In the genomic region with DNA sequence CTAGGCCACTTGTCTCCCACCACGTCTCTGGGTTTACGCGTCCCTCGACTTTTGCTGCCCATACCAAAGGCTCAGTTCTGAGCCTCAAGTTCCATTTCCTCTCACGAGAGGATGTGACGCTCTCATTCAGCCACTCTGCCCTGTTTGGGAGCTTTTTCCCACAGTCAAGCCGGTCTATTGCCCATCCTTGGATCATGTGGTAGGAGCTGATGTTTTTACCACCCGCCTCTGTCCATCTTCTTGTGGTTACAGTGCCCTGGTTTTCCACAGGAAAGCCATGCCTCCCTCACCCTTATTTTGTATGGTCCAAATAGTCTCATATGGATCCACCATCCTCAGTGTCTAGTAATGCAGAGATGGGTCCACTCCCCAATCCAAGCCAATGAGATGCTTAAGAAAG, we compare ENCODE assay signal across 27 cellular contexts.
"Had no signal": no experiment of that assay in that cellular context is flagged by ENCODE, and none has a peak within 500 bp of the region (broad histone marks: within the 10 kb centered on the region; RNA-seq: fewer than 3 reads in every experiment).

No MANE protein-coding gene starts in this region.

- H3K36me3 Mint-ChIP-seq: activated naive CD8-positive, alpha-beta T cell had no signal

- H3K27ac ChIP-seq: cardiac muscle cell, colonic mucosa, heart left ventricle had no signal

- H3K9me3 ChIP-seq: colonic mucosa, heart left ventricle had no signal

- H3K9me3 Mint-ChIP-seq: activated T-cell treated with anti-CD3 and anti-CD28 coated beads, Interleukin-2, amount 50 U/mL, for 24 hours had no signal

- ATAC-seq: activated T-cell treated with anti-CD3 and anti-CD28 coated beads, Interleukin-2, amount 50 U/mL, for 72 hours; esophagus mucosa; heart left ventricle; WTC11 had no signal

- H3K27me3 ChIP-seq: cardiac muscle cell, colonic mucosa, heart left ventricle had no signal

- H3K27ac Mint-ChIP-seq: activated CD4-positive, alpha-beta memory T cell treated with anti-CD3 and anti-CD28 coated beads, Interleukin-2, amount 10 ng/mL, durations not matched to agents 7 days and 5 days; activated CD4-positive, alpha-beta T cell treated with anti-CD3 and anti-CD28 coated beads, Interleukin-2, amount 10 ng/mL, durations not matched to agents 7 days and 5 days; activated naive CD8-positive, alpha-beta T cell; activated T-cell treated with anti-CD3 and anti-CD28 coated beads, Interleukin-2, amount 50 U/mL, for 24 hours; activated T-cell treated with anti-CD3 and anti-CD28 coated beads, Interleukin-2, amount 50 U/mL, for 72 hours; endodermal cell; WTC11 had no signal

- DNase-seq: activated CD4-positive, alpha-beta memory T cell treated with anti-CD3 and anti-CD28 coated beads, Interleukin-2, amount 10 ng/mL, durations not matched to agents 7 days and 5 days; activated CD4-positive, alpha-beta T cell treated with anti-CD3 and anti-CD28 coated beads for 1 hour; activated CD4-positive, alpha-beta T cell treated with anti-CD3 and anti-CD28 coated beads for 4 hours; activated CD4-positive, alpha-beta T cell treated with anti-CD3 and anti-CD28 coated beads, Interleukin-2, amount 10 ng/mL, durations not matched to agents 7 days and 5 days; activated CD4-positive, alpha-beta T cell treated with anti-CD3 and anti-CD28 coated beads, Interleukin-2, amount 50 U/mL, for 4 hours; activated CD8-positive, alpha-beta memory T cell treated with anti-CD3 and anti-CD28 coated beads, Interleukin-2, amount 50 U/mL, for 48 hours; activated effector memory CD4-positive, alpha-beta T cell treated with Interleukin-2 at 50 U/mL for 16 hours; activated gamma-delta T cell treated with Interleukin-2 at 50 U/mL for 16 hours; activated naive CD4-positive, alpha-beta T cell treated with anti-CD3 and anti-CD28 coated beads, Interleukin-2, amount 50 U/mL, for 16 hours; activated naive CD4-positive, alpha-beta T cell treated with Interleukin-2 at 50 U/mL for 16 hours; activated T-cell treated with anti-CD3 and anti-CD28 coated beads for 4 hours; activated T-cell treated with anti-CD3 and anti-CD28 coated beads, Interleukin-2, amount 50 U/mL, for 24 hours; activated T-cell treated with anti-CD3 and anti-CD28 coated beads, Interleukin-2, amount 50 U/mL, for 72 hours; amniotic stem cell; anterior cingulate cortex; central memory CD4-positive, alpha-beta T cell; cerebellar nuclear complex; colonic mucosa; effector memory CD4-positive, alpha-beta T cell; endodermal cell; foreskin fibroblast; heart left ventricle; T-helper 2 cell had no signal

- H3K4me3 Mint-ChIP-seq: activated CD4-positive, alpha-beta memory T cell treated with anti-CD3 and anti-CD28 coated beads, Interleukin-2, amount 10 ng/mL, durations not matched to agents 7 days and 5 days; activated CD4-positive, alpha-beta T cell treated with anti-CD3 and anti-CD28 coated beads, Interleukin-2, amount 10 ng/mL, durations not matched to agents 7 days and 5 days; activated naive CD8-positive, alpha-beta T cell; activated T-cell treated with anti-CD3 and anti-CD28 coated beads, Interleukin-2, amount 50 U/mL, for 24 hours; activated T-cell treated with anti-CD3 and anti-CD28 coated beads, Interleukin-2, amount 50 U/mL, for 72 hours; endodermal cell; WTC11 had no signal

- H3K36me3 ChIP-seq: cardiac muscle cell, colonic mucosa, heart left ventricle had no signal

- H3K27me3 Mint-ChIP-seq: activated CD4-positive, alpha-beta memory T cell treated with anti-CD3 and anti-CD28 coated beads, Interleukin-2, amount 10 ng/mL, durations not matched to agents 7 days and 5 days; activated CD4-positive, alpha-beta T cell treated with anti-CD3 and anti-CD28 coated beads, Interleukin-2, amount 10 ng/mL, durations not matched to agents 7 days and 5 days; activated naive CD8-positive, alpha-beta T cell; activated T-cell treated with anti-CD3 and anti-CD28 coated beads, Interleukin-2, amount 50 U/mL, for 24 hours had no signal

- H3K4me3 ChIP-seq: cardiac muscle cell, colonic mucosa, heart left ventricle had no signal

- H3K4me1 ChIP-seq: colonic mucosa, heart left ventricle had no signal
